8 cellular contexts compared by ENCODE assay signal in genomic region chr5:40799248-40799647, GRCh38. TPM values are rescaled to one million over a fixed set of nuclear protein-coding genes. Genes with fewer than 3 reads are reported as not detected.
DNase-seq lines count a peak whose midpoint lies in the region; ATAC-seq and TF ChIP-seq lines count a peak whose summit lies in the region.

No MANE protein-coding gene starts in this region.

- H3K9ac ChIP-seq in BLaER1 treated with 17β-estradiol and CSF1 and Interleukin-3, amounts not matched to agents 10 nM and 100 nM = peak overlapping the region in 8 of 11 experiments; percentile 79 to 95 (median 90); a peak in 10 of 22 replicates
- H3K9ac ChIP-seq in neural progenitor cell = no peak overlapping the region

- peaks cover 1% of the 10 kb centered on the region for H3K9me3 Mint-ChIP-seq in neural progenitor cell

- H3K9me3 ChIP-seq in BLaER1 treated with 17β-estradiol and CSF1 and Interleukin-3, amounts not matched to agents 10 nM and 100 nM (replicated peaks in 1 of 11) = no peaks in the 10 kb centered on the region; a peak in 1 of 22 replicates
- H3K9me3 ChIP-seq in neural progenitor cell (ENCODE audit: low read depth) = no peaks in the 10 kb centered on the region

- H3K36me3 ChIP-seq in BLaER1 treated with 17β-estradiol and CSF1 and Interleukin-3, amounts not matched to agents 10 nM and 100 nM = peaks cover 0 to 17% (median 12%) of the 10 kb centered on the region in 11 experiments; a peak in 11 of 22 replicates
- no peaks in the 10 kb centered on the region for H3K36me3 ChIP-seq in neural progenitor cell

- no peak overlapping the region for H2AFZ ChIP-seq in neural progenitor cell (replicated peaks)

- H3K4me3 ChIP-seq in BLaER1 treated with 17β-estradiol and CSF1 and Interleukin-3, amounts not matched to agents 10 nM and 100 nM = peak overlapping the region in 9 of 10 experiments; percentile 69 to 88 (median 79); a peak in 14 of 20 replicates
- peak overlapping the region; percentile 69 for H3K4me3 ChIP-seq in LNCaP clone FGC (ENCODE audit: low read depth, low read length)
- peak overlapping the region in 54 of 59 donors; percentile 69 to 100 (median 94) for H3K4me3 ChIP-seq in dorsolateral prefrontal cortex
- peak overlapping the region; percentile 81 for H3K4me3 ChIP-seq in neural progenitor cell

- H3K27ac Mint-ChIP-seq in neural progenitor cell = no peak overlapping the region

- DNase-seq in LNCaP clone FGC (ENCODE audit: low read depth) (no peak), dorsolateral prefrontal cortex (no peak), neural progenitor cell (ENCODE audit: low spot score) (no peak), foreskin melanocyte (no peak)

- H3K4me1 Mint-ChIP-seq in neural progenitor cell = peaks cover 21% of the 10 kb centered on the region

- no peak for TF ChIP-seq CTCF in LNCaP clone FGC (IDR thresholded peaks at IDR 0.05; ENCODE audit: control insufficient read depth, extremely low read depth, insufficient read depth)
- TF ChIP-seq CTCF in dorsolateral prefrontal cortex (IDR thresholded peaks at IDR 0.05 in 54 of 56, conservative IDR thresholded peaks at IDR 0.05 in 2 of 56; ENCODE audit: low read depth in 1 of 56, partially characterized antibody in 56 of 56) = no peak
- no peak for TF ChIP-seq CTCF in neural progenitor cell (IDR thresholded peaks at IDR 0.05)

- H4K20me1 ChIP-seq in BLaER1 treated with 17β-estradiol and CSF1 and Interleukin-3, amounts not matched to agents 10 nM and 100 nM = peaks cover 10 to 27% (median 25%) of the 10 kb centered on the region in 11 experiments; a peak in 20 of 22 replicates
- peaks cover 26% of the 10 kb centered on the region for H4K20me1 ChIP-seq in neural progenitor cell (ENCODE audit: low read depth)

- ATAC-seq in HG03045 (IDR thresholded peaks at IDR 0.05; ENCODE audit: unreplicated experiment) (no peak), GM21515 (IDR thresholded peaks at IDR 0.05; ENCODE audit: unreplicated experiment) (no peak), HG03378 (IDR thresholded peaks at IDR 0.05; ENCODE audit: unreplicated experiment) (no peak)

- H3K79me2 ChIP-seq in neural progenitor cell (ENCODE audit: low read depth) = peaks cover 34% of the 10 kb centered on the region

- H3K4me2 ChIP-seq in BLaER1 treated with 17β-estradiol and CSF1 and Interleukin-3, amounts not matched to agents 10 nM and 100 nM = peak overlapping the region in 10 of 11 experiments; percentile 71 to 90 (median 78); a peak in 21 of 22 replicates
- peak overlapping the region; percentile 93 for H3K4me2 ChIP-seq in neural progenitor cell

- H3K4me3 Mint-ChIP-seq in neural progenitor cell = peak overlapping the region; percentile 90

- peaks cover 5% of the 10 kb centered on the region for H3K27me3 Mint-ChIP-seq in neural progenitor cell (ENCODE audit: insufficient read depth, low read depth)

- peaks cover 18 to 32% (median 29%) of the 10 kb centered on the region in 10 experiments for H3K4me1 ChIP-seq in BLaER1 treated with 17β-estradiol and CSF1 and Interleukin-3, amounts not matched to agents 10 nM and 100 nM
- H3K4me1 ChIP-seq in neural progenitor cell = peaks cover 17% of the 10 kb centered on the region

- H3K36me3 Mint-ChIP-seq in neural progenitor cell = peaks cover 15% of the 10 kb centered on the region

- H3K27me3 ChIP-seq in BLaER1 treated with 17β-estradiol and CSF1 and Interleukin-3, amounts not matched to agents 10 nM and 100 nM = no peaks in the 10 kb centered on the region
- no peaks in the 10 kb centered on the region for H3K27me3 ChIP-seq in dorsolateral prefrontal cortex
- H3K27me3 ChIP-seq in neural progenitor cell = peaks cover 11% of the 10 kb centered on the region

- H3F3A ChIP-seq in neural progenitor cell (ENCODE audit: low read depth) = peaks cover 24% of the 10 kb centered on the region

- intact Hi-C loops in dorsolateral prefrontal cortex (cut with DNase I) = no loop called here

- H3K27ac ChIP-seq in BLaER1 treated with 17β-estradiol and CSF1 and Interleukin-3, amounts not matched to agents 10 nM and 100 nM = peak overlapping the region in 1 of 11 experiments; percentile 91; a peak in 1 of 22 replicates
- H3K27ac ChIP-seq in dorsolateral prefrontal cortex = peak overlapping the region in 16 of 59 donors; percentile 85 to 98 (median 95)
- no peak overlapping the region for H3K27ac ChIP-seq in neural progenitor cell

RNA-seq across cellular contexts. Expression of gene PRKAA1, which starts 1.1 kb away (rescaled TPM):
- total RNA-seq in dorsolateral prefrontal cortex = 10 to 100 TPM; 30.2 to 83.2 (median 52.4) TPM
- 35.5 and 58.5 TPM in 2 replicates for total RNA-seq in neural progenitor cell (ENCODE audit: low replicate concordance)

RNA-seq across cellular contexts. Expression of gene RPL37, which starts 35.8 kb away (rescaled TPM):
- total RNA-seq in dorsolateral prefrontal cortex (100 to 1,000 TPM; 346 to 612 (median 431) TPM), neural progenitor cell (ENCODE audit: low replicate concordance) (96.9 and 235 TPM in 2 replicates)

RNA-seq across cellular contexts. Expression of gene CARD6, which starts 41.9 kb away (rescaled TPM):
- 1 to 10 TPM in 115 of 120 experiments, under 1 TPM in 5; 0.68 to 5.5 (median 2.0) TPM for total RNA-seq in dorsolateral prefrontal cortex
- total RNA-seq in neural progenitor cell (ENCODE audit: low replicate concordance) = 0.09 TPM in 1 of 2 replicates, not detected in the other

RNA-seq across cellular contexts. Expression of gene TTC33, which starts 43.5 kb away (rescaled TPM):
- total RNA-seq in dorsolateral prefrontal cortex (10 to 100 TPM; 14.3 to 56.7 (median 40.2) TPM), neural progenitor cell (ENCODE audit: low replicate concordance) (30.9 and 52.5 TPM in 2 replicates)
